In the genomic region with DNA sequence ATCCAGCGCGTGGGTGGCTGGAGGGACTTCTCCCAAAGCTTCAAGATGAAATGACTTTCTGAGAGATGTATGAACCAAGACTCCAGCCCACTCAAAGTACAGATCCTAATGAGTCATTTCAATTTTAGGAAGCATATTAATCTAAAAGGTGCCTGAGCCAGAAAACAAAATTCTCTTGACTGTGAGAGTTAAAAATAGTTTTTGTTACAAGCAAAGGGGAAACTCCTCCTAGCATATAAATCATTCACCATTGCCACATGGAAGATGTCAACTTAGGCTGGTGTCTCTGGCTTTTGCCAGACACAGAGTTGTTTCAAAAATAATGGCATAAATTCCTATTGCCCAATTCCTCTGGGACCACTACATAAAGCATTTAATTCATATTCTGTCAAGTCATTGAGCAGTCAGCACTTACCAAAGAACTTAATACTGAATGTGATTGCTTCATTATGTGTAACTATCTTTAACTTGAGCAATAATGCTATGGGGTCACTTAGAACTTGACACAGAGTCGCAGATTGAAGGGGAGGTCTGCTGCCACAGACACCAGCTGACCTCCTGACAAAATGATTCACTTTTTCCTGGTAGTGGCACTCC, we compare ENCODE assay signal across 9 cellular contexts.
DNase-seq lines count a peak whose midpoint lies in the region; ATAC-seq, FAIRE-seq and TF ChIP-seq lines count a peak whose summit lies in the region.
"Had no signal": no experiment of that assay in that cellular context is flagged by ENCODE, and none has a peak within 500 bp of the region (broad histone marks: within the 10 kb centered on the region; RNA-seq: fewer than 3 reads in every experiment).

No MANE protein-coding gene starts in this region.

- no peaks in the 10 kb centered on the region for H3K27me3 ChIP-seq in liver (ENCODE audit: control insufficient read depth in 4 of 4, insufficient read depth in 4 of 4, low read length in 3 of 4)

- WGBS in liver, result 55% methylated on average over 3 of the region's 3 CpGs

- peaks cover 0 to 1% (median 0%) of the 10 kb centered on the region in 4 donors for H3K4me1 ChIP-seq in liver (ENCODE audit: control insufficient read depth in 4 of 4, insufficient read depth in 4 of 4, low read length in 3 of 4)

- ATAC-seq in GM18870 (IDR thresholded peaks at IDR 0.05; ENCODE audit: unreplicated experiment), result peak; percentile 54
- ATAC-seq in HG02759 (IDR thresholded peaks at IDR 0.05; ENCODE audit: unreplicated experiment), result peak; percentile 53
- ATAC-seq: Panc1 had no signal

- no peak for TF ChIP-seq RAD21 in liver (IDR thresholded peaks at IDR 0.05)

- in situ Hi-C loops in KBM-7 (cut with MboI; ENCODE audit: low pct_unique_long_range_greater_than_20kb, low sequenced_read_pairs), result no loop called here

- FAIRE-seq in GM19239 (lab: Jason Lieb, UNC), result no peak

- TF ChIP-seq CTCF in liver (IDR thresholded peaks at IDR 0.05; ENCODE audit: low read depth, low read length, missing input control), result no peak

- H3K4me3 ChIP-seq in liver (ENCODE audit: low read depth in 1 of 3, low read length in 3 of 3), result no peak overlapping the region

- no peak overlapping the region for H3K27ac ChIP-seq in liver (ENCODE audit: low read depth in 1 of 2, low read length in 2 of 2)

- H3K9me3 ChIP-seq in liver (ENCODE audit: control insufficient read depth in 4 of 4, low read length in 3 of 4), result no peaks in the 10 kb centered on the region

- DNase-seq in RPMI7951 (ENCODE audit: low read depth) (peak; percentile 26), GM19239 (ENCODE audit: insufficient read length, low spot score) (no peak), Ammon's horn (ENCODE audit: low spot score) (no peak), middle frontal gyrus (ENCODE audit: extremely low spot score, low spot score) (no peak), KBM-7 (no peak)

- H3K36me3 ChIP-seq in liver (ENCODE audit: control insufficient read depth in 4 of 4, insufficient read depth in 3 of 4, low read depth in 1 of 4, low read length in 3 of 4), result no peaks in the 10 kb centered on the region

- no peak overlapping the region for H3K9ac ChIP-seq in liver (ENCODE audit: low read depth in 1 of 2, low read length in 2 of 2)

TF ChIP-seq in liver, 16 proteins besides CTCF, POLR2A, EP300 and RAD21:
- no peak for TF ChIP-seq HNF4A (conservative IDR thresholded peaks at IDR 0.05)
- peak; percentile 44 for TF ChIP-seq NR2F2 (IDR thresholded peaks at IDR 0.05)
